28 cellular contexts compared by ENCODE assay signal in the genomic region with DNA sequence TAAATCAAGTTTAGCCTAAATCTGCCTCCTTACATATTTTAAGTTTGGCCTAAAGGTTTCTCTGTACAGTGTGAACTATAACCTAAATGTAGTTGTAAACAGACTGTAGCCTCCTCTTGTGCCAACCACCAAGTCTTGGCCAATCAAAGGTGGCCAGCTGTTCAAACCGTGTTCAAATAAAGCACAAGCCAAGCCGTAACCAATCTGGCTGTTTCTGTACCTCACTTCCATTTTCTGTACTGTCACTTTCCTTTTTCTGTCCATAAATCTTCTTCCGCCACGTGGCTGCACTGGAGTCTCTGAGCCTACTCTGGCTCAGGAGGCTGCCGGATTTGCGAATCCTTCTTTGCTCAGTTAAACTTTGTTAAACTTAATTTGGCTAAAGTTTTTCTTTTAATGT. TPM values are rescaled to one million over a fixed set of nuclear protein-coding genes. Genes with fewer than 3 reads are reported as not detected.
DNase-seq lines count a peak whose midpoint lies in the region; ATAC-seq, FAIRE-seq and TF ChIP-seq lines count a peak whose summit lies in the region.
"Had no signal": no experiment of that assay in that cellular context is flagged by ENCODE, and none has a peak within 500 bp of the region (broad histone marks: within the 10 kb centered on the region; RNA-seq: fewer than 3 reads in every experiment).

No MANE protein-coding gene starts in this region.

- no peak overlapping the region for H3K9ac ChIP-seq in liver (ENCODE audit: low read depth in 1 of 2, low read length in 2 of 2)
- H3K9ac ChIP-seq in HepG2 (ENCODE audit: insufficient read depth, low read depth, low read length) = no peak overlapping the region

- TF ChIP-seq RAD21 in liver (IDR thresholded peaks at IDR 0.05) (no peak), HepG2 (CRISPR knock-in tag; IDR thresholded peaks at IDR 0.05) (no peak)

- no peak for DNase-seq in HepG2 (ENCODE audit: low spot score)
- DNase-seq in NOMO-1 (lab: John Stamatoyannopoulos, UW; ENCODE audit: unreplicated experiment in 2 of 2) = peak; percentile 34 to 52
- peak; percentile 63 for DNase-seq in left kidney (ENCODE audit: low read depth, low spot score)
- no peak for DNase-seq in activated gamma-delta T cell treated with Interleukin-2 at 50 U/mL for 16 hours
- DNase-seq in coronary artery (ENCODE audit: low spot score) = no peak
- DNase-seq in activated naive CD4-positive, alpha-beta T cell treated with anti-CD3 and anti-CD28 coated beads, Interleukin-2, amount 10 ng/mL, durations not matched to agents 7 days and 5 days = no peak
- DNase-seq: activated CD8-positive, alpha-beta T cell treated with anti-CD3 and anti-CD28 coated beads for 36 hours; BE2C; COR-L47; DND-41; kidney; MM.1S; NCI-H526 treated with DMSO at 0.1 percent for 48 hours; occipital lobe; PC-9; Right ventricle myocardium superior; stimulated activated CD4-positive, alpha-beta T cell treated with anti-CD3 and anti-CD28 coated beads, Interleukin-2, amount 100 ng/mL, for 24 hours; substantia nigra had no signal

- peaks cover 71% of the 10 kb centered on the region for H3K27me3 Mint-ChIP-seq in activated naive CD4-positive, alpha-beta T cell treated with anti-CD3 and anti-CD28 coated beads, Interleukin-2, amount 10 ng/mL, durations not matched to agents 7 days and 5 days

- TF ChIP-seq POLR2A in HepG2 (IDR thresholded peaks at IDR 0.05; ENCODE audit: insufficient read depth in 1 of 2, low read depth in 2 of 2, low read length in 2 of 2) = no peak

- H3K4me2 ChIP-seq in HepG2 (ENCODE audit: low read depth, low read length) = no peak overlapping the region
- H3K4me2 ChIP-seq: smooth muscle cell had no signal

- CTCF ChIA-PET in HepG2 (lab: Yijun Ruan, JAX; ENCODE audit: low intra/inter-chr PET ratio, low total read pairs) = no interaction called here
- CTCF ChIA-PET in activated naive CD4-positive, alpha-beta T cell treated with anti-CD3 and anti-CD28 coated beads, Interleukin-2, amount 10 ng/mL, durations not matched to agents 7 days and 5 days (lab: Charles Lee) = no interaction called here

- H3K27me3 ChIP-seq in liver (ENCODE audit: control insufficient read depth in 4 of 4, insufficient read depth in 4 of 4, low read length in 3 of 4) = no peaks in the 10 kb centered on the region
- H3K27me3 ChIP-seq in HepG2 (ENCODE audit: control insufficient read depth in 1 of 2, insufficient read depth in 2 of 2, low read length in 2 of 2) = peaks cover 8 to 30% of the 10 kb centered on the region in 2 experiments
- H3K27me3 ChIP-seq: BE2C had no signal

- no peaks in the 10 kb centered on the region for H4K20me1 ChIP-seq in HepG2 (ENCODE audit: insufficient read depth, low read length)

- ATAC-seq in HepG2 (no peak), HG02798 (IDR thresholded peaks at IDR 0.05; ENCODE audit: poor library complexity, unreplicated experiment) (no peak)
- ATAC-seq: activated CD4-positive, CD25-positive, alpha-beta regulatory T cell treated with anti-CD3 and anti-CD28 coated beads, Interleukin-2, amount 50 U/mL, for 24 hours; activated CD8-positive, alpha-beta T cell treated with anti-CD3 and anti-CD28 coated beads for 36 hours; GM12878; HCT116 had no signal

- H3K9me3 ChIP-seq in liver (ENCODE audit: control insufficient read depth in 4 of 4, low read length in 3 of 4) = no peaks in the 10 kb centered on the region
- no peaks in the 10 kb centered on the region for H3K9me3 ChIP-seq in HepG2 (ENCODE audit: low read length)
- H3K9me3 ChIP-seq: BE2C had no signal

- intact Hi-C loops in HepG2 (cut with micrococcal nuclease; ENCODE audit: unreplicated experiment) = no loop called here

- no peak for TF ChIP-seq CTCF in liver (IDR thresholded peaks at IDR 0.05; ENCODE audit: low read depth, low read length, missing input control)
- TF ChIP-seq CTCF in HepG2 (CRISPR knock-in tag; IDR thresholded peaks at IDR 0.05) = no peak
- TF ChIP-seq CTCF in coronary artery (IDR thresholded peaks at IDR 0.05) = no peak

- POLR2A ChIA-PET in HepG2 (lab: Yijun Ruan, JAX) = no interaction called here

- H3K4me1 ChIP-seq in liver (ENCODE audit: control insufficient read depth in 4 of 4, insufficient read depth in 4 of 4, low read length in 3 of 4) (peaks cover 0 to 16% (median 7%) of the 10 kb centered on the region in 4 donors), HepG2 (ENCODE audit: insufficient read depth, low read length) (no peaks in the 10 kb centered on the region)
- H3K4me1 ChIP-seq: BE2C had no signal

- no peaks in the 10 kb centered on the region for H3K4me1 Mint-ChIP-seq in activated naive CD4-positive, alpha-beta T cell treated with anti-CD3 and anti-CD28 coated beads, Interleukin-2, amount 10 ng/mL, durations not matched to agents 7 days and 5 days
- H3K4me1 Mint-ChIP-seq: memory B cell had no signal

- no peak overlapping the region for H3K4me3 Mint-ChIP-seq in activated naive CD4-positive, alpha-beta T cell treated with anti-CD3 and anti-CD28 coated beads, Interleukin-2, amount 10 ng/mL, durations not matched to agents 7 days and 5 days
- H3K4me3 Mint-ChIP-seq: activated CD8-positive, alpha-beta T cell treated with anti-CD3 and anti-CD28 coated beads for 36 hours; memory B cell had no signal

- no TSS peak for BruUV-seq in HepG2 (replicated peaks; lab: Mats Ljungman, UMichigan)

- no peaks in the 10 kb centered on the region for H3K79me2 ChIP-seq in HepG2 (ENCODE audit: insufficient read depth, low read length)

- H3K27ac ChIP-seq in liver (ENCODE audit: low read depth in 1 of 2, low read length in 2 of 2) (no peak overlapping the region), HepG2 (ENCODE audit: extremely low read length, insufficient read depth, low read length) (no peak overlapping the region), coronary artery (no peak overlapping the region)
- H3K27ac ChIP-seq: PC-9 had no signal

- no peak for TF ChIP-seq EP300 in HepG2 (IDR thresholded peaks at IDR 0.05; ENCODE audit: low read depth in 2 of 2, low read length in 2 of 2)
- TF ChIP-seq EP300 in HepG2 (CRISPR knock-in tag; IDR thresholded peaks at IDR 0.05; ENCODE audit: borderline replicate concordance) = no peak

- H3K36me3 Mint-ChIP-seq in activated naive CD4-positive, alpha-beta T cell treated with anti-CD3 and anti-CD28 coated beads, Interleukin-2, amount 10 ng/mL, durations not matched to agents 7 days and 5 days = no peaks in the 10 kb centered on the region
- H3K36me3 Mint-ChIP-seq: memory B cell had no signal

- in situ Hi-C loops in HepG2 (cut with HindIII; ENCODE audit: extremely low pct_ligation_motif_present, low pct_unique_long_range_greater_than_20kb) = no loop called here

- H3K4me3 ChIP-seq in liver (ENCODE audit: low read depth in 1 of 3, low read length in 3 of 3) (no peak overlapping the region), HepG2 (replicated peaks in 1 of 3; ENCODE audit: insufficient read depth in 1 of 3, low read depth in 2 of 3, low read length in 3 of 3) (no peak overlapping the region), coronary artery (no peak overlapping the region)
- H3K4me3 ChIP-seq: GM12878, PC-9, smooth muscle cell had no signal

- no peak for FAIRE-seq in HepG2 (lab: Jason Lieb, UNC)
- FAIRE-seq: GM12878, kidney, urothelium cell line had no signal

- no peak overlapping the region for H3K27ac Mint-ChIP-seq in activated naive CD4-positive, alpha-beta T cell treated with anti-CD3 and anti-CD28 coated beads, Interleukin-2, amount 10 ng/mL, durations not matched to agents 7 days and 5 days
- H3K27ac Mint-ChIP-seq: activated CD8-positive, alpha-beta T cell treated with anti-CD3 and anti-CD28 coated beads for 36 hours; memory B cell had no signal

- H3K36me3 ChIP-seq in liver (ENCODE audit: control insufficient read depth in 4 of 4, insufficient read depth in 3 of 4, low read depth in 1 of 4, low read length in 3 of 4) (no peaks in the 10 kb centered on the region), HepG2 (replicated peaks in 1 of 2; ENCODE audit: control insufficient read depth in 1 of 2, insufficient read depth in 2 of 2, low read length in 2 of 2) (no peaks in the 10 kb centered on the region)
- H3K36me3 ChIP-seq: BE2C had no signal

- no peak overlapping the region for H2AFZ ChIP-seq in HepG2 (ENCODE audit: low read length)
- H2AFZ ChIP-seq: PC-9 had no signal

- no peaks in the 10 kb centered on the region for H3K9me3 Mint-ChIP-seq in activated naive CD4-positive, alpha-beta T cell treated with anti-CD3 and anti-CD28 coated beads, Interleukin-2, amount 10 ng/mL, durations not matched to agents 7 days and 5 days
- H3K9me3 Mint-ChIP-seq: activated CD8-positive, alpha-beta T cell treated with anti-CD3 and anti-CD28 coated beads for 36 hours had no signal

- WGBS in liver = 64% methylated on average over 6 of the region's 6 CpGs
- WGBS in HepG2 (ENCODE audit: low lambda C conversion rate) = 49% methylated on average over 6 of the region's 6 CpGs

RNA-seq across cellular contexts. Expression of a gene that starts 17.5 kb away (rescaled TPM):
- total RNA-seq in liver (not detected), HepG2 (2016; rRNA removed; fragmentation: Illumina TruSeq; extraction: Trizol) (not detected in 2 replicates)
- polyA plus RNA-seq in liver (under 1 TPM in 1 of 2 donors, not detected in 1; 0.07 TPM), HepG2 (2011; rRNA removed) (not detected in 2 replicates)
- not detected in 2 replicates for total RNA-seq in HepG2 (2016; cell fraction: cytosol; rRNA removed; fragmentation: Illumina TruSeq; extraction: Trizol; ENCODE audit: low read depth)
- total RNA-seq in HepG2 (2016; cell fraction: insoluble cytoplasmic fraction; rRNA removed; fragmentation: Illumina TruSeq; extraction: Trizol) = not detected in 2 replicates
- not detected in 2 replicates for total RNA-seq in HepG2 (2016; cell fraction: membrane; rRNA removed; fragmentation: Illumina TruSeq; extraction: Trizol)
- not detected in 2 replicates for total RNA-seq in HepG2 (2016; cell fraction: nucleus; rRNA removed; fragmentation: Illumina TruSeq; extraction: Trizol)
- not detected in 2 replicates for polyA plus RNA-seq in HepG2 (2011; cell fraction: cytosol; rRNA removed)
- not detected in 2 replicates for polyA plus RNA-seq in HepG2 (2011; cell fraction: nucleus; rRNA removed)
- polyA plus RNA-seq in HepG2 (2012) = 0.11 TPM in 1 of 2 replicates, not detected in the other
- not detected in 2 replicates for polyA plus RNA-seq in HepG2 (2016; cell fraction: cytosol; fragmentation: Illumina TruSeq; extraction: Trizol; ENCODE audit: low read depth)
- polyA plus RNA-seq in HepG2 (2016; cell fraction: insoluble cytoplasmic fraction; fragmentation: Illumina TruSeq; extraction: Trizol; ENCODE audit: low read depth) = not detected in 2 replicates
- not detected in 2 replicates for polyA plus RNA-seq in HepG2 (2016; cell fraction: membrane; fragmentation: Illumina TruSeq; extraction: Trizol; ENCODE audit: low read depth)
- polyA plus RNA-seq in HepG2 (2016; cell fraction: nucleus; fragmentation: Illumina TruSeq; extraction: Trizol; ENCODE audit: insufficient read depth, low read depth) = not detected in 2 replicates
- not detected in 2 replicates for polyA minus RNA-seq in HepG2 (2011; rRNA and poly(A)+ RNA removed; ENCODE audit: low replicate concordance)
- not detected in 2 replicates for polyA minus RNA-seq in HepG2 (2011; cell fraction: cytosol; rRNA and poly(A)+ RNA removed)
- polyA minus RNA-seq in HepG2 (2011; cell fraction: nucleus; rRNA and poly(A)+ RNA removed) = not detected in 2 replicates
- total RNA-seq: A673, myocyte, occipital lobe, Right ventricle myocardium superior, smooth muscle cell had no signal
- polyA plus RNA-seq: smooth muscle cell had no signal

RNA-seq across cellular contexts. Expression of a gene that starts 37.0 kb away (rescaled TPM):
- 10 to 100 TPM in 1 of 2 donors, under 1 TPM in 1; 0.08 to 46.1 TPM for total RNA-seq in liver
- 1 to 10 TPM in 1 of 2 donors, under 1 TPM in 1; 0.79 to 1.4 TPM for polyA plus RNA-seq in liver
- total RNA-seq in HepG2 (2016; rRNA removed; fragmentation: Illumina TruSeq; extraction: Trizol) = 52.6 and 84.1 TPM in 2 replicates
- total RNA-seq in HepG2 (2016; cell fraction: cytosol; rRNA removed; fragmentation: Illumina TruSeq; extraction: Trizol; ENCODE audit: low read depth) = 14.4 and 21.2 TPM in 2 replicates
- total RNA-seq in HepG2 (2016; cell fraction: insoluble cytoplasmic fraction; rRNA removed; fragmentation: Illumina TruSeq; extraction: Trizol) = 53.4 and 80.3 TPM in 2 replicates
- 21.2 and 25.6 TPM in 2 replicates for total RNA-seq in HepG2 (2016; cell fraction: membrane; rRNA removed; fragmentation: Illumina TruSeq; extraction: Trizol)
- 62.6 and 67.1 TPM in 2 replicates for total RNA-seq in HepG2 (2016; cell fraction: nucleus; rRNA removed; fragmentation: Illumina TruSeq; extraction: Trizol)
- polyA plus RNA-seq in HepG2 (2011; rRNA removed) = 15.2 and 27.8 TPM in 2 replicates
- polyA plus RNA-seq in HepG2 (2011; cell fraction: cytosol; rRNA removed) = 12.7 and 14.5 TPM in 2 replicates
- 11.0 and 14.9 TPM in 2 replicates for polyA plus RNA-seq in HepG2 (2011; cell fraction: nucleus; rRNA removed)
- polyA plus RNA-seq in HepG2 (2012) = 12.0 and 29.8 TPM in 2 replicates
- polyA plus RNA-seq in HepG2 (2016; cell fraction: cytosol; fragmentation: Illumina TruSeq; extraction: Trizol; ENCODE audit: low read depth) = 6.3 and 8.5 TPM in 2 replicates
- polyA plus RNA-seq in HepG2 (2016; cell fraction: insoluble cytoplasmic fraction; fragmentation: Illumina TruSeq; extraction: Trizol; ENCODE audit: low read depth) = 66.9 and 69.6 TPM in 2 replicates
- polyA plus RNA-seq in HepG2 (2016; cell fraction: membrane; fragmentation: Illumina TruSeq; extraction: Trizol; ENCODE audit: low read depth) = 8.4 and 12.9 TPM in 2 replicates
- 38.8 and 40.6 TPM in 2 replicates for polyA plus RNA-seq in HepG2 (2016; cell fraction: nucleus; fragmentation: Illumina TruSeq; extraction: Trizol; ENCODE audit: insufficient read depth, low read depth)
- polyA minus RNA-seq in HepG2 (2011; rRNA and poly(A)+ RNA removed; ENCODE audit: low replicate concordance) = 37.0 and 58.7 TPM in 2 replicates
- 18.4 and 31.0 TPM in 2 replicates for polyA minus RNA-seq in HepG2 (2011; cell fraction: cytosol; rRNA and poly(A)+ RNA removed)
- 74.3 and 94.2 TPM in 2 replicates for polyA minus RNA-seq in HepG2 (2011; cell fraction: nucleus; rRNA and poly(A)+ RNA removed)

Comparison
In these comparisons a context has a peak if more than half of its experiments do, and no peak if none do; other contexts are left out.
1. DNase-seq: peak in NOMO-1 (2 of 2) and left kidney (single experiment); none in HepG2 (single experiment), activated gamma-delta T cell treated with Interleukin-2 at 50 U/mL for 16 hours (single experiment), coronary artery (single experiment) and activated naive CD4-positive, alpha-beta T cell treated with anti-CD3 and anti-CD28 coated beads, Interleukin-2, amount 10 ng/mL, durations not matched to agents 7 days and 5 days (single experiment).